Comparison of ENCODE assay signal across 9 cellular contexts in genomic region chr1:25031601-25031965, GRCh38.
DNase-seq lines count a peak whose midpoint lies in the region; ATAC-seq and TF ChIP-seq lines count a peak whose summit lies in the region.
"Had no signal": no experiment of that assay in that cellular context is flagged by ENCODE, and none has a peak within 500 bp of the region (broad histone marks: within the 10 kb centered on the region; RNA-seq: fewer than 3 reads in every experiment).

No MANE protein-coding gene starts in this region.

- ATAC-seq in GM18505 (IDR thresholded peaks at IDR 0.05; ENCODE audit: unreplicated experiment) (peak; percentile 7), HG02938 (IDR thresholded peaks at IDR 0.05; ENCODE audit: unreplicated experiment) (peak; percentile 15)

- no peak overlapping the region for H3K4me3 ChIP-seq in osteoblast (ENCODE audit: insufficient read depth, low read length)
- H3K4me3 ChIP-seq: thoracic aorta had no signal

- H3K36me3 ChIP-seq in osteoblast (ENCODE audit: insufficient read depth, low read length): no peaks in the 10 kb centered on the region
- H3K36me3 ChIP-seq: thoracic aorta had no signal

- H3K79me2 ChIP-seq in osteoblast (ENCODE audit: insufficient read depth, low read length): no peaks in the 10 kb centered on the region

- H3K4me1 ChIP-seq in osteoblast (ENCODE audit: insufficient read depth, low read length): no peaks in the 10 kb centered on the region

- H3K27ac ChIP-seq in osteoblast (ENCODE audit: low read depth, low read length): no peak overlapping the region
- H3K27ac ChIP-seq: thoracic aorta had no signal

- TF ChIP-seq POLR2A in GM18505 (IDR thresholded peaks at IDR 0.05; ENCODE audit: borderline replicate concordance, extremely low read depth, insufficient read depth, insufficient read length): no peak

- H4K20me1 ChIP-seq in osteoblast (ENCODE audit: insufficient read depth, low read length): no peaks in the 10 kb centered on the region

- H2AFZ ChIP-seq in osteoblast (ENCODE audit: low read length): no peak overlapping the region

- no peak for TF ChIP-seq CTCF in osteoblast (IDR thresholded peaks at IDR 0.05; ENCODE audit: extremely low read depth, low read depth, low read length)

- peak; percentile 70 to 77 for DNase-seq in activated CD4-positive, alpha-beta T cell treated with anti-CD3 and anti-CD28 coated beads, Interleukin-2, amount 50 U/mL, for 48 hours
- DNase-seq in osteoblast (ENCODE audit: insufficient read length, low spot score, missing footprints) (peak; percentile 42), islet precursor cell (no peak), CD1c-positive myeloid dendritic cell (ENCODE audit: extremely low spot score) (no peak), 8988T (no peak), D341Med (ENCODE audit: low spot score) (no peak)

- H3K4me2 ChIP-seq in osteoblast (ENCODE audit: insufficient read depth, low read length): no peak overlapping the region

- peaks cover 6% of the 10 kb centered on the region for H3K27me3 ChIP-seq in osteoblast (ENCODE audit: insufficient read depth, low read length)

- H3K9me3 ChIP-seq in osteoblast (ENCODE audit: low read depth, low read length): no peaks in the 10 kb centered on the region
- H3K9me3 ChIP-seq: thoracic aorta had no signal

Comparison
In these comparisons a context has a peak if more than half of its experiments do, and no peak if none do; other contexts are left out.
1. DNase-seq: peak in activated CD4-positive, alpha-beta T cell treated with anti-CD3 and anti-CD28 coated beads, Interleukin-2, amount 50 U/mL, for 48 hours (2 of 2) and osteoblast (single experiment); none in islet precursor cell (single experiment), CD1c-positive myeloid dendritic cell (single experiment), 8988T (single experiment) and D341Med (single experiment).